ENCODE assay signal across 1 cellular context in the genomic region with DNA sequence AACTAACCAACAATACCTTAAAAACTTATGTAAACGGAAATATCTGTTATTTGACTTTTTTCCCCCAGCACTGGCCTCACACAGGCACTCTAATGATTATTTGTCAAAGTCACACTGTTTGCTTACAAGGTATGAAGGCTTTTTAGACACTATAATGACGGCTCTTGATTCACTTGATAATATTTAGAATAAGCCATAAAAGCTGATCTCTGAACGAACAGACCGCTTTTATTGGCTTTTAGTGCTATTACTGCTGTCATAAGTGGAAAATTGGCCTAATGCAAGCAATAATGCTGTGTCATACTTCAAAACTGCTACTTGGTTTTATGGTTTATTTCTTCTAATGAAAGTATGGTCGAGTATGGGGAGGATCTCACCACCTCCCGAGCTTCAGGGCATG.
TF ChIP-seq lines count a peak whose summit lies in the region.

No MANE protein-coding gene starts in this region.

TF ChIP-seq in A549, 52 proteins besides CTCF, POLR2A, EP300 and RAD21 (continued from another document):
- TF ChIP-seq REST (IDR thresholded peaks at IDR 0.05), result no peak
- no peak for TF ChIP-seq CBX2 (IDR thresholded peaks at IDR 0.05; ENCODE audit: borderline replicate concordance, low read depth)
- TF ChIP-seq MAFK (IDR thresholded peaks at IDR 0.05; ENCODE audit: partially characterized antibody), result peak; percentile 85
- TF ChIP-seq NFE2L2 (conservative IDR thresholded peaks at IDR 0.05; ENCODE audit: low read length), result peak; percentile 68
